15 cellular contexts compared by ENCODE assay signal in the genomic region with DNA sequence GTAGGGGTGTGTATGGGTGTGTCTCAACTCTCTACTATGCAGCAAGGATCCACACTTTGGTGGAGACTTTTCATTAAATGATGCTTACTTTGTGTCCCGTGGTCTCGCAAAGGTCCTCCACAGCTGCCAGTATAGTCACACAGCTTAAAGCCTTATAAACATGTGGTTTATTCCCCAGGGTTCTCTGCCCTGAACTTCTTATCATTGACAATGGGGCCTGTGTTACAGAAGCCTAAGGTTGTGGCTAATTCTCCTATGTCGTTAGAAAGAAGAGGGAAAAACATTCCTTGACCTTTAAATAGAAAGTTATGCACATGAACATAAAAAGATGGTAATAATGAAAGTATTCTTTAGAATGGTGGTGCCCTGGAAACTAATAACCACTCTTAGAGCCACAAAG.
DNase-seq lines count a peak whose midpoint lies in the region; ATAC-seq and TF ChIP-seq lines count a peak whose summit lies in the region.
"Had no signal": no experiment of that assay in that cellular context is flagged by ENCODE, and none has a peak within 500 bp of the region (broad histone marks: within the 10 kb centered on the region; RNA-seq: fewer than 3 reads in every experiment).

No MANE protein-coding gene starts in this region.

- H2BK15ac ChIP-seq in mesenchymal stem cell (ENCODE audit: low read depth, poor library complexity, severe bottlenecking) = no peak overlapping the region

- H3K27ac ChIP-seq in SJCRH30 (peak overlapping the region; percentile 28), mesenchymal stem cell (ENCODE audit: low read length, poor library complexity, severe bottlenecking) (no peak overlapping the region), transverse colon (no peak overlapping the region)
- H3K27ac ChIP-seq: BLaER1, GM23248 had no signal

- peak; percentile 31 for ATAC-seq in stimulated activated memory B cell treated with anti-CD40 and anti-IgM and Interleukin-4, amounts not matched to agents 10 μg/mL and 1 μg/mL and 100 μg/mL, for 72 hours

- no peak overlapping the region for H3K9ac ChIP-seq in mesenchymal stem cell (ENCODE audit: low read length)
- H3K9ac ChIP-seq: BLaER1, GM23248 had no signal

- no peaks in the 10 kb centered on the region for H3K79me1 ChIP-seq in mesenchymal stem cell (replicated peaks; ENCODE audit: low read length, poor library complexity, severe bottlenecking)

- H3K9me3 ChIP-seq in SJCRH30 (replicated peaks) (no peaks in the 10 kb centered on the region), mesenchymal stem cell (ENCODE audit: control insufficient read depth, low read length) (no peaks in the 10 kb centered on the region), transverse colon (no peaks in the 10 kb centered on the region)
- H3K9me3 ChIP-seq: BLaER1 had no signal

- 91% methylated on average over 2 of the region's 3 CpGs for WGBS in mesenchymal stem cell
- 25 to 77% methylated on average over 1 to 3 of the region's 3 CpGs for WGBS in transverse colon (ENCODE audit: low coverage in 1 of 2), 2 donors

- H2BK12ac ChIP-seq in mesenchymal stem cell (ENCODE audit: low read length in 2 of 2) = no peak overlapping the region

- H3K9me3 Mint-ChIP-seq in stimulated activated memory B cell treated with anti-CD40 and anti-IgM and Interleukin-4, amounts not matched to agents 10 μg/mL and 1 μg/mL and 100 μg/mL, for 72 hours = no peaks in the 10 kb centered on the region

- H3K23ac ChIP-seq in mesenchymal stem cell (ENCODE audit: low read length in 2 of 2) = no peak overlapping the region

- no peak overlapping the region for H3K4ac ChIP-seq in mesenchymal stem cell (ENCODE audit: low read depth in 1 of 2, low read length in 2 of 2)

- TF ChIP-seq CTCF in transverse colon (IDR thresholded peaks at IDR 0.05) = no peak

- H4K91ac ChIP-seq in mesenchymal stem cell (ENCODE audit: low read length) = no peak overlapping the region

- intact Hi-C loops in transverse colon (cut with DNase I; ENCODE audit: low total_unique reads) = no loop called here

- H3K4me1 ChIP-seq in SJCRH30 (peaks cover 11% of the 10 kb centered on the region), mesenchymal stem cell (ENCODE audit: control insufficient read depth, insufficient read depth, low read depth, low read length) (no peaks in the 10 kb centered on the region), transverse colon (no peaks in the 10 kb centered on the region)
- H3K4me1 ChIP-seq: BLaER1 had no signal

- H3K4me3 Mint-ChIP-seq in stimulated activated memory B cell treated with anti-CD40 and anti-IgM and Interleukin-4, amounts not matched to agents 10 μg/mL and 1 μg/mL and 100 μg/mL, for 72 hours = no peak overlapping the region
- H3K4me3 Mint-ChIP-seq: CD8-positive, alpha-beta memory T cell had no signal

- H3K18ac ChIP-seq in mesenchymal stem cell (ENCODE audit: low read depth in 1 of 2, low read length in 2 of 2) = no peak overlapping the region

- no peak overlapping the region for H2BK120ac ChIP-seq in mesenchymal stem cell (ENCODE audit: low read depth, low read length)

- TF ChIP-seq POLR2A in transverse colon (IDR thresholded peaks at IDR 0.05) = no peak

- H4K8ac ChIP-seq in mesenchymal stem cell (ENCODE audit: low read length) = no peak overlapping the region

- DNase-seq in EH (ENCODE audit: low read depth) (peak; percentile 14), SJCRH30 (peak; percentile 47 to 76), mesenchymal stem cell (peak; percentile 16), NCI-H1694 treated with DMSO at 0.1 percent for 48 hours (lab: John Stamatoyannopoulos, UW) (no peak), NCI-H345 treated with DMSO at 0.1 percent for 48 hours (lab: John Stamatoyannopoulos, UW; ENCODE audit: unreplicated experiment) (no peak), transverse colon (no peak)
- DNase-seq: 8988T; AML-193; CD8-positive, alpha-beta memory T cell; DMS53; GM23248; H7; IMR-90 had no signal

- no peak overlapping the region for H2AFZ ChIP-seq in mesenchymal stem cell (ENCODE audit: low read depth, low read length)
- H2AFZ ChIP-seq: GM23248 had no signal

- H3K36me3 ChIP-seq in SJCRH30 (no peaks in the 10 kb centered on the region), mesenchymal stem cell (ENCODE audit: control insufficient read depth in 1 of 2, insufficient read depth in 2 of 2, low read depth in 1 of 2, low read length in 2 of 2) (no peaks in the 10 kb centered on the region), transverse colon (no peaks in the 10 kb centered on the region)
- H3K36me3 ChIP-seq: BLaER1 had no signal

- no peak overlapping the region for H3K14ac ChIP-seq in mesenchymal stem cell (ENCODE audit: low read length in 2 of 2)

- no peaks in the 10 kb centered on the region for H3K36me3 Mint-ChIP-seq in stimulated activated memory B cell treated with anti-CD40 and anti-IgM and Interleukin-4, amounts not matched to agents 10 μg/mL and 1 μg/mL and 100 μg/mL, for 72 hours
- H3K36me3 Mint-ChIP-seq: CD8-positive, alpha-beta memory T cell had no signal

- H2BK5ac ChIP-seq in mesenchymal stem cell (ENCODE audit: low read depth, low read length, poor library complexity, severe bottlenecking) = no peak overlapping the region

- peaks cover 9% of the 10 kb centered on the region for H3K27me3 Mint-ChIP-seq in stimulated activated memory B cell treated with anti-CD40 and anti-IgM and Interleukin-4, amounts not matched to agents 10 μg/mL and 1 μg/mL and 100 μg/mL, for 72 hours
- H3K27me3 Mint-ChIP-seq: CD8-positive, alpha-beta memory T cell had no signal

- no peak overlapping the region for H3K27ac Mint-ChIP-seq in stimulated activated memory B cell treated with anti-CD40 and anti-IgM and Interleukin-4, amounts not matched to agents 10 μg/mL and 1 μg/mL and 100 μg/mL, for 72 hours
- H3K27ac Mint-ChIP-seq: CD8-positive, alpha-beta memory T cell had no signal

- no peak overlapping the region for H3K4me3 ChIP-seq in SJCRH30
- H3K4me3 ChIP-seq in mesenchymal stem cell (ENCODE audit: insufficient read depth in 1 of 2, low read depth in 1 of 2, low read length in 2 of 2) = no peak overlapping the region
- H3K4me3 ChIP-seq in transverse colon = no peak overlapping the region
- H3K4me3 ChIP-seq: BLaER1, GM23248 had no signal

- no peak for TF ChIP-seq EP300 in transverse colon (IDR thresholded peaks at IDR 0.05; ENCODE audit: low read depth)

- no peaks in the 10 kb centered on the region for H3K4me1 Mint-ChIP-seq in stimulated activated memory B cell treated with anti-CD40 and anti-IgM and Interleukin-4, amounts not matched to agents 10 μg/mL and 1 μg/mL and 100 μg/mL, for 72 hours
- H3K4me1 Mint-ChIP-seq: CD8-positive, alpha-beta memory T cell had no signal

- H3K27me3 ChIP-seq in SJCRH30 = no peaks in the 10 kb centered on the region
- H3K27me3 ChIP-seq in mesenchymal stem cell (ENCODE audit: control insufficient read depth in 1 of 2, insufficient read depth in 1 of 2, low read length in 2 of 2) = peaks cover 0 to 3% of the 10 kb centered on the region in 2 experiments
- no peaks in the 10 kb centered on the region for H3K27me3 ChIP-seq in transverse colon
- H3K27me3 ChIP-seq: BLaER1 had no signal

- in situ Hi-C loops in transverse colon (cut with MboI; ENCODE audit: low pct_ligation_motif_present in 1 of 4, low pct_unique_long_range_greater_than_20kb in 1 of 4, low sequenced_read_pairs in 3 of 4) = no loop called here

- no peak overlapping the region for H2AK5ac ChIP-seq in mesenchymal stem cell (ENCODE audit: low read length, severe bottlenecking)

- no peak overlapping the region for H3K4me2 ChIP-seq in mesenchymal stem cell (ENCODE audit: low read length, poor library complexity, severe bottlenecking)
- H3K4me2 ChIP-seq: BLaER1 had no signal

Comparison
In these comparisons a context has a peak if more than half of its experiments do, and no peak if none do; other contexts are left out.
1. DNase-seq: peak in EH (single experiment), SJCRH30 (2 of 2) and mesenchymal stem cell (single experiment); none in NCI-H1694 treated with DMSO at 0.1 percent for 48 hours (single experiment), NCI-H345 treated with DMSO at 0.1 percent for 48 hours (single experiment) and transverse colon (single experiment).